Comparison of ENCODE assay signal across 1 cellular context in the genomic region with DNA sequence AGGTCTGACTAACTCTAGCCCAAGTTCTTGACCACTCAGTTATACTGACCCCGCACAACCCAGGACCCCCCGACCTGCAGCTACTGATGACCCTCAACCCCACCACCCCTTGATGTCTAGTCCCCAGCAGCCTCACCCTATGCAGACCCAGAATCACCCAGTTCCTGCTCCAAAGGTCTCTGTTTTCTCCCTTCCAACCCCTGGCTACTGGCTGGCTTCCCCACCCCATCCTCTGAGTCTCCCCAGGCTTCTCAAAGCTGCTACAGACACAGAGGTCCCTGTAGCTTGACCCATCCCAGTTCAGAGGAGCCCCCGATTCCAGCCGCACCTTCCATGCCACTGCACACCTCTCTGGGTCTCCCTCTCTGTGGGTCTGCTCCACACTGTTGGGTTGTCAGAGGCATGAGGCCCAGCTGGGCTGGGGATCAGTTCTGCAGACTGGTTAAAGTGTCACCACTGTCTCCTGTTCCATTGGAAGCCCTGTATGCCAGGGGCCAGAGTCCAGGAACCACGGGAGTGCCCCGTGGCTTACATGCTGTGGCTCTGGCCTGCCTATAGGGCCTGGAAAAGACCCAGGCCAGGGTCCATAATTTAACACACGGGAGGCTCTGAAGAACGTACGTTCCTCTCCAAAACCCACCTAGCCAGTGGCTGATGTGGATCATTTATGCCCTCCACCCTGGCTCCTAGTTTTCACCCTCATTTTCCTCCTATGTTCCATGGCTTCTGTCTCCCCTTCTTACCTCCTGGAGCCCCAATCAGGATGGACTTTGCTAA.
TF ChIP-seq lines count a peak whose summit lies in the region.

No MANE protein-coding gene starts in this region.

TF ChIP-seq in HepG2, 621 proteins besides CTCF, POLR2A, EP300 and RAD21 (continued from another document and continues in another):
- TF ChIP-seq ISX (CRISPR knock-in tag; conservative IDR thresholded peaks at IDR 0.05), result no peak
- TF ChIP-seq SNRNP70 (IDR thresholded peaks at IDR 0.05; ENCODE audit: low read depth, low read length), result no peak
- no peak for TF ChIP-seq ZBTB8A (CRISPR knock-in tag; IDR thresholded peaks at IDR 0.05; ENCODE audit: borderline replicate concordance, low read depth)
- TF ChIP-seq, protein P1, sequence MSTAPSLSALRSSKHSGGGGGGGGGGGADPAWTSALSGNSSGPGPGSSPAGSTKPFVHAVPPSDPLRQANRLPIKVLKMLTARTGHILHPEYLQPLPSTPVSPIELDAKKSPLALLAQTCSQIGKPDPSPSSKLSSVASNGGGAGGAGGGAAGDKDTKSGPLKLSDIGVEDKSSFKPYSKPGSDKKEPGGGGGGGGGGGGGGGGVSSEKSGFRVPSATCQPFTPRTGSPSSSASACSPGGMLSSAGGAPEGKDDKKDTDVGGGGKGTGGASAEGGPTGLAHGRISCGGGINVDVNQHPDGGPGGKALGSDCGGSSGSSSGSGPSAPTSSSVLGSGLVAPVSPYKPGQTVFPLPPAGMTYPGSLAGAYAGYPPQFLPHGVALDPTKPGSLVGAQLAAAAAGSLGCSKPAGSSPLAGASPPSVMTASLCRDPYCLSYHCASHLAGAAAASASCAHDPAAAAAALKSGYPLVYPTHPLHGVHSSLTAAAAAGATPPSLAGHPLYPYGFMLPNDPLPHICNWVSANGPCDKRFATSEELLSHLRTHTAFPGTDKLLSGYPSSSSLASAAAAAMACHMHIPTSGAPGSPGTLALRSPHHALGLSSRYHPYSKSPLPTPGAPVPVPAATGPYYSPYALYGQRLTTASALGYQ (CRISPR knock-in tag; IDR thresholded peaks at IDR 0.05), result 0 out of 2 replicates have a peak, but pooled peaks have one; percentile 60
- no peak for TF ChIP-seq RAD51 (IDR thresholded peaks at IDR 0.05; ENCODE audit: borderline replicate concordance)
- no peak for TF ChIP-seq ZNF30 (CRISPR knock-in tag; IDR thresholded peaks at IDR 0.05)
- TF ChIP-seq KLF11 (CRISPR knock-in tag; IDR thresholded peaks at IDR 0.05), result 0 out of 2 replicates have a peak, but pooled peaks have one; percentile 41
- TF ChIP-seq ADNP (CRISPR knock-in tag; IDR thresholded peaks at IDR 0.05), result no peak
- TF ChIP-seq ZFP90 (CRISPR knock-in tag; IDR thresholded peaks at IDR 0.05; ENCODE audit: borderline replicate concordance), result no peak; the same call in none of the 2 replicates
- no peak for TF ChIP-seq TRIM22 (IDR thresholded peaks at IDR 0.05)
- TF ChIP-seq CCDC6 (CRISPR knock-in tag; IDR thresholded peaks at IDR 0.05), result peak; percentile 70; the same call in 1 of the 2 replicates
- no peak for TF ChIP-seq CAMTA2 (CRISPR knock-in tag; IDR thresholded peaks at IDR 0.05; ENCODE audit: borderline replicate concordance)
- TF ChIP-seq, protein P2, sequence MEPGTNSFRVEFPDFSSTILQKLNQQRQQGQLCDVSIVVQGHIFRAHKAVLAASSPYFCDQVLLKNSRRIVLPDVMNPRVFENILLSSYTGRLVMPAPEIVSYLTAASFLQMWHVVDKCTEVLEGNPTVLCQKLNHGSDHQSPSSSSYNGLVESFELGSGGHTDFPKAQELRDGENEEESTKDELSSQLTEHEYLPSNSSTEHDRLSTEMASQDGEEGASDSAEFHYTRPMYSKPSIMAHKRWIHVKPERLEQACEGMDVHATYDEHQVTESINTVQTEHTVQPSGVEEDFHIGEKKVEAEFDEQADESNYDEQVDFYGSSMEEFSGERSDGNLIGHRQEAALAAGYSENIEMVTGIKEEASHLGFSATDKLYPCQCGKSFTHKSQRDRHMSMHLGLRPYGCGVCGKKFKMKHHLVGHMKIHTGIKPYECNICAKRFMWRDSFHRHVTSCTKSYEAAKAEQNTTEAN (CRISPR knock-in tag; conservative IDR thresholded peaks at IDR 0.05), result peak; percentile 92
- no peak for TF ChIP-seq ZNF7 (CRISPR knock-in tag; IDR thresholded peaks at IDR 0.05)
- peak; percentile 83 for TF ChIP-seq ZNF18 (CRISPR knock-in tag; IDR thresholded peaks at IDR 0.05; ENCODE audit: insufficient replicate concordance)
- TF ChIP-seq AHDC1 (CRISPR knock-in tag; IDR thresholded peaks at IDR 0.05; ENCODE audit: borderline replicate concordance), result peak; percentile 86
- TF ChIP-seq ZNF260 (CRISPR knock-in tag; IDR thresholded peaks at IDR 0.05; ENCODE audit: borderline replicate concordance, low read depth), result no peak
- TF ChIP-seq GABPA (IDR thresholded peaks at IDR 0.05; ENCODE audit: low read depth, low read length), result no peak
- TF ChIP-seq GABPA (CRISPR knock-in tag; IDR thresholded peaks at IDR 0.05; ENCODE audit: low read depth), result peak; percentile 29; the same call in 1 of the 2 replicates
- TF ChIP-seq ZHX1 (CRISPR knock-in tag; IDR thresholded peaks at IDR 0.05; ENCODE audit: low read depth), result no peak
- no peak for TF ChIP-seq AGO1 (IDR thresholded peaks at IDR 0.05; ENCODE audit: low read depth, low read length, poor library complexity, severe bottlenecking)
- TF ChIP-seq SNAPC2 (CRISPR knock-in tag; IDR thresholded peaks at IDR 0.05), result peak; percentile 30; the same call in 1 of the 2 replicates
- no peak for TF ChIP-seq RBFOX2 (IDR thresholded peaks at IDR 0.05; ENCODE audit: low read depth, low read length)
- TF ChIP-seq JDP2 (CRISPR knock-in tag; IDR thresholded peaks at IDR 0.05; ENCODE audit: borderline replicate concordance), result no peak
- no peak; the same call in 1 of the 2 replicates for TF ChIP-seq GFI1 (CRISPR knock-in tag; IDR thresholded peaks at IDR 0.05; ENCODE audit: borderline replicate concordance)
- TF ChIP-seq ZNF354B (CRISPR knock-in tag; IDR thresholded peaks at IDR 0.05), result no peak
- TF ChIP-seq KMT2B (CRISPR knock-in tag; IDR thresholded peaks at IDR 0.05), result no peak
- TF ChIP-seq ZNF17 (CRISPR knock-in tag; IDR thresholded peaks at IDR 0.05), result no peak
- TF ChIP-seq, protein P3, sequence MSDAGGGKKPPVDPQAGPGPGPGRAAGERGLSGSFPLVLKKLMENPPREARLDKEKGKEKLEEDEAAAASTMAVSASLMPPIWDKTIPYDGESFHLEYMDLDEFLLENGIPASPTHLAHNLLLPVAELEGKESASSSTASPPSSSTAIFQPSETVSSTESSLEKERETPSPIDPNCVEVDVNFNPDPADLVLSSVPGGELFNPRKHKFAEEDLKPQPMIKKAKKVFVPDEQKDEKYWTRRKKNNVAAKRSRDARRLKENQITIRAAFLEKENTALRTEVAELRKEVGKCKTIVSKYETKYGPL (CRISPR knock-in tag; IDR thresholded peaks at IDR 0.05), result no peak
- TF ChIP-seq ZNF598 (CRISPR knock-in tag; IDR thresholded peaks at IDR 0.05; ENCODE audit: borderline replicate concordance), result peak; percentile 91; the same call in 1 of the 2 replicates
- peak; percentile 23; the same call in 1 of the 2 replicates for TF ChIP-seq ATF3 (CRISPR knock-in tag; IDR thresholded peaks at IDR 0.05)
- peak; percentile 71 for TF ChIP-seq GATAD1 (CRISPR knock-in tag; IDR thresholded peaks at IDR 0.05)
- TF ChIP-seq TAF1 (CRISPR knock-in tag; IDR thresholded peaks at IDR 0.05), result peak; percentile 62; the same call in 1 of the 2 replicates
- TF ChIP-seq ZNF850 (CRISPR knock-in tag; conservative IDR thresholded peaks at IDR 0.05), result 0 out of 2 replicates have a peak, but pooled peaks have one; percentile 60
- no peak; the same call in 1 of the 2 replicates for TF ChIP-seq ZNF251 (CRISPR knock-in tag; IDR thresholded peaks at IDR 0.05)
- TF ChIP-seq NR2F1 (CRISPR knock-in tag; IDR thresholded peaks at IDR 0.05), result no peak
